In genomic region chr6:34462561-34462971, GRCh38 we compare ENCODE assay signal across 10 cellular contexts. TPM values are rescaled to one million over a fixed set of nuclear protein-coding genes. Genes with fewer than 3 reads are reported as not detected.
DNase-seq lines count a peak whose midpoint lies in the region; ATAC-seq and TF ChIP-seq lines count a peak whose summit lies in the region.
"Had no signal": no experiment of that assay in that cellular context is flagged by ENCODE, and none has a peak within 500 bp of the region (broad histone marks: within the 10 kb centered on the region; RNA-seq: fewer than 3 reads in every experiment).

No MANE protein-coding gene starts in this region.

- no peaks in the 10 kb centered on the region for H3K36me3 ChIP-seq in mammary epithelial cell (ENCODE audit: insufficient read depth, low read length)
- H3K36me3 ChIP-seq in neuronal stem cell (replicated peaks in 1 of 2; ENCODE audit: control insufficient read depth in 2 of 2, insufficient read depth in 2 of 2, low read length in 2 of 2) = no peaks in the 10 kb centered on the region
- no peaks in the 10 kb centered on the region for H3K36me3 ChIP-seq in gastroesophageal sphincter

- in situ Hi-C loops in mammary epithelial cell (cut with MboI; ENCODE audit: low sequenced_read_pairs in 2 of 2) = loop anchor here in 1 of 2 donors (10.0 kb wide), 1 partner anchor 142 kb away; no protein-coding TSS in a partner anchor

- TF ChIP-seq CTCF in mammary epithelial cell (conservative IDR thresholded peaks at IDR 0.05 in 1 of 2, IDR thresholded peaks at IDR 0.05 in 1 of 2; ENCODE audit: extremely low read depth in 1 of 2, insufficient read depth in 1 of 2, low read depth in 1 of 2, low read length in 2 of 2) (no peak), gastroesophageal sphincter (IDR thresholded peaks at IDR 0.05) (no peak)
- no peak for TF ChIP-seq CTCF in CD4-positive, alpha-beta T cell (IDR thresholded peaks at IDR 0.05)

- no peaks in the 10 kb centered on the region for H3K79me2 ChIP-seq in mammary epithelial cell (ENCODE audit: insufficient read depth, low read length)

- no peak overlapping the region for H3K4ac ChIP-seq in neuronal stem cell (ENCODE audit: low read length)

- no peak overlapping the region for H2BK15ac ChIP-seq in neuronal stem cell (ENCODE audit: low read length)

- no peak for ATAC-seq in GM19467 (IDR thresholded peaks at IDR 0.05; ENCODE audit: unreplicated experiment)
- ATAC-seq in gastroesophageal sphincter = no peak
- no peak for ATAC-seq in CD4-positive, alpha-beta T cell (ENCODE audit: poor library complexity)

- H4K8ac ChIP-seq in neuronal stem cell (ENCODE audit: low read depth, low read length) = no peak overlapping the region

- no peaks in the 10 kb centered on the region for H3K36me3 Mint-ChIP-seq in CD4-positive, alpha-beta T cell (ENCODE audit: low read depth)
- H3K36me3 Mint-ChIP-seq: activated naive CD4-positive, alpha-beta T cell treated with anti-CD3 and anti-CD28 coated beads, Interleukin-2, amount 50 U/mL, for 24 hours had no signal

- H2BK5ac ChIP-seq in neuronal stem cell (ENCODE audit: low read length) = no peak overlapping the region

- no peak overlapping the region for H3K27ac Mint-ChIP-seq in CD4-positive, alpha-beta T cell
- H3K27ac Mint-ChIP-seq: activated naive CD4-positive, alpha-beta T cell treated with anti-CD3 and anti-CD28 coated beads, Interleukin-2, amount 50 U/mL, for 24 hours had no signal

- no peak overlapping the region for H3K9ac ChIP-seq in mammary epithelial cell (ENCODE audit: insufficient read depth, low read length)
- H3K9ac ChIP-seq in neuronal stem cell (ENCODE audit: low read depth, low read length, poor library complexity) = no peak overlapping the region

- no peak overlapping the region for H3K18ac ChIP-seq in neuronal stem cell (ENCODE audit: low read length)

- H2AK5ac ChIP-seq in neuronal stem cell (ENCODE audit: low read depth, low read length) = no peak overlapping the region

- H3K27me3 Mint-ChIP-seq in CD4-positive, alpha-beta T cell = peaks cover 40% of the 10 kb centered on the region

- no peaks in the 10 kb centered on the region for H3K79me1 ChIP-seq in neuronal stem cell (ENCODE audit: low read depth, low read length)

- peaks cover 8% of the 10 kb centered on the region for H3K27me3 ChIP-seq in mammary epithelial cell (ENCODE audit: insufficient read depth, low read length)
- peaks cover 0 to 35% (median 14%) of the 10 kb centered on the region in 3 experiments for H3K27me3 ChIP-seq in neuronal stem cell (ENCODE audit: control insufficient read depth in 3 of 3, insufficient read depth in 3 of 3, low read depth in 1 of 3, low read length in 3 of 3)
- H3K27me3 ChIP-seq in gastroesophageal sphincter = peaks cover 42% of the 10 kb centered on the region
- peaks cover 20% of the 10 kb centered on the region for H3K27me3 ChIP-seq in CD4-positive, alpha-beta T cell (ENCODE audit: control insufficient read depth, insufficient read depth, low read length)

- TF ChIP-seq POLR2A in gastroesophageal sphincter (IDR thresholded peaks at IDR 0.05) = no peak

- POLR2A ChIA-PET in CD4-positive, alpha-beta T cell (lab: Charles Lee) = no interaction called here

- peak; percentile 65 for DNase-seq in Daoy (ENCODE audit: low read depth)
- peak; percentile 63 for DNase-seq in NCI-H2196 (lab: John Stamatoyannopoulos, UW; ENCODE audit: unreplicated experiment)
- no peak for DNase-seq in mammary epithelial cell
- DNase-seq in neuronal stem cell (ENCODE audit: low spot score) = no peak
- DNase-seq in GOT3 (lab: John Stamatoyannopoulos, UW) = no peak
- DNase-seq in CD4-positive, alpha-beta T cell = no peak
- DNase-seq: NCI-H226 had no signal

- no peak overlapping the region for H3K23ac ChIP-seq in neuronal stem cell (ENCODE audit: low read depth, low read length, poor library complexity)

- BruUV-seq in mammary epithelial cell (replicated peaks; lab: Mats Ljungman, UMichigan) = no TSS peak

- H3K4me2 ChIP-seq in mammary epithelial cell (ENCODE audit: insufficient read depth, low read depth, low read length) = no peak overlapping the region
- H3K4me2 ChIP-seq in neuronal stem cell (ENCODE audit: insufficient read depth, low read length, poor library complexity, severe bottlenecking) = peak overlapping the region; percentile 28

- H3K4me1 Mint-ChIP-seq in CD4-positive, alpha-beta T cell (ENCODE audit: low read depth) = peaks cover 6% of the 10 kb centered on the region

- no peak overlapping the region for H2BK12ac ChIP-seq in neuronal stem cell (ENCODE audit: low read length)

- peak overlapping the region; percentile 61 for H3K14ac ChIP-seq in neuronal stem cell (ENCODE audit: low read length)

- TF ChIP-seq EP300 in gastroesophageal sphincter (IDR thresholded peaks at IDR 0.05) = no peak

- H2BK120ac ChIP-seq in neuronal stem cell (ENCODE audit: low read depth, low read length) = no peak overlapping the region

- H2AFZ ChIP-seq in mammary epithelial cell (ENCODE audit: low read depth, low read length) = peak overlapping the region; percentile 1
- H2AFZ ChIP-seq in neuronal stem cell (ENCODE audit: low read length) = peak overlapping the region; percentile 68

- no peak overlapping the region for H4K91ac ChIP-seq in neuronal stem cell (ENCODE audit: low read depth, low read length, poor library complexity)

- CTCF ChIA-PET in mammary epithelial cell (lab: Charles Lee; ENCODE audit: low non-redundant PET) = no interaction called here
- CTCF ChIA-PET in CD4-positive, alpha-beta T cell (lab: Charles Lee) = no interaction called here

- 60% methylated on average over 6 of the region's 6 CpGs for WGBS in mammary epithelial cell (ENCODE audit: low coverage, missing lambda C conversion rate)
- no CpG with 5 or more reads among the region's 6 CpGs for WGBS in neuronal stem cell (ENCODE audit: extremely low coverage in 2 of 2, insufficient read length in 2 of 2, insufficient replicate concordance in 1 of 2), 2 donors
- WGBS in gastroesophageal sphincter (ENCODE audit: low coverage in 1 of 2), 2 donors = 26 to 41% methylated on average over 5 of the region's 6 CpGs

- H4K20me1 ChIP-seq in mammary epithelial cell (ENCODE audit: insufficient read depth, low read length) = no peaks in the 10 kb centered on the region

- intact Hi-C loops in mammary epithelial cell (cut with micrococcal nuclease) = loop anchor here (5.0 kb wide), 1 partner anchor 525 kb away; no protein-coding TSS in a partner anchor
- intact Hi-C loops in CD4-positive, alpha-beta T cell (cut with DNase I, micrococcal nuclease) = loop anchor here in 1 of 2 experiments (10.0 kb wide), 1 partner anchor 742 kb away; no protein-coding TSS in a partner anchor

- H3K4me1 ChIP-seq in mammary epithelial cell (ENCODE audit: insufficient read depth, low read length) (peaks cover 10% of the 10 kb centered on the region), neuronal stem cell (ENCODE audit: control insufficient read depth in 2 of 2, insufficient read depth in 1 of 2, low read depth in 1 of 2, low read length in 2 of 2) (peaks cover 5 to 13% of the 10 kb centered on the region in 2 donors), gastroesophageal sphincter (peaks cover 0 to 13% (median 8%) of the 10 kb centered on the region in 3 donors)

- no peak overlapping the region for H3K4me3 Mint-ChIP-seq in CD4-positive, alpha-beta T cell
- H3K4me3 Mint-ChIP-seq: activated naive CD4-positive, alpha-beta T cell treated with anti-CD3 and anti-CD28 coated beads, Interleukin-2, amount 50 U/mL, for 24 hours had no signal

- dilution Hi-C loops in mammary epithelial cell (cut with HindIII; ENCODE audit: low sequenced_read_pairs) = no loop called here

- H3K9me3 ChIP-seq in mammary epithelial cell (replicated peaks; ENCODE audit: insufficient read depth, low read length) = no peaks in the 10 kb centered on the region
- H3K9me3 ChIP-seq in neuronal stem cell (replicated peaks in 1 of 2; ENCODE audit: control insufficient read depth in 2 of 2, insufficient read depth in 1 of 2, low read depth in 1 of 2, low read length in 2 of 2) = no peaks in the 10 kb centered on the region
- H3K9me3 ChIP-seq in gastroesophageal sphincter = no peaks in the 10 kb centered on the region
- H3K9me3 ChIP-seq in CD4-positive, alpha-beta T cell (ENCODE audit: control insufficient read depth, low read length) = no peaks in the 10 kb centered on the region

- H3K4me3 ChIP-seq in mammary epithelial cell (replicated peaks in 1 of 3; ENCODE audit: insufficient read depth in 1 of 3, low read depth in 2 of 3, low read length in 3 of 3) = no peak overlapping the region
- no peak overlapping the region for H3K4me3 ChIP-seq in neuronal stem cell (ENCODE audit: low read length in 2 of 2)
- H3K4me3 ChIP-seq in gastroesophageal sphincter = no peak overlapping the region

- H3K9me3 Mint-ChIP-seq in CD4-positive, alpha-beta T cell = no peaks in the 10 kb centered on the region
- H3K9me3 Mint-ChIP-seq: activated naive CD4-positive, alpha-beta T cell treated with anti-CD3 and anti-CD28 coated beads, Interleukin-2, amount 50 U/mL, for 24 hours had no signal

- H3K27ac ChIP-seq in mammary epithelial cell (ENCODE audit: insufficient read depth, low read depth, low read length) (no peak overlapping the region), neuronal stem cell (replicated peaks; ENCODE audit: low read length) (peak overlapping the region; percentile 9), gastroesophageal sphincter (no peak overlapping the region)
- H3K27ac ChIP-seq in CD4-positive, alpha-beta T cell (ENCODE audit: low read depth, low read length) = no peak overlapping the region

RNA-seq across cellular contexts. Expression of gene PACSIN1, which starts 3.3 kb away (rescaled TPM):
- total RNA-seq in Daoy (2014; rRNA removed; shearing (Covaris generic)) = not detected in 2 replicates
- total RNA-seq in mammary epithelial cell = not detected
- polyA plus RNA-seq in mammary epithelial cell = 0.02 TPM
- not detected for polyA minus RNA-seq in mammary epithelial cell
- polyA plus RNA-seq in neuronal stem cell (2013, experiment 1 of 2) = 2.1 TPM
- 2.0 TPM for polyA plus RNA-seq in neuronal stem cell (2013, experiment 2 of 2)
- total RNA-seq in gastroesophageal sphincter = 1 to 10 TPM in 2 of 4 donors, not detected in 2; 1.2 TPM
- total RNA-seq in CD4-positive, alpha-beta T cell = 1 to 10 TPM; 1.3 to 1.4 TPM

RNA-seq across cellular contexts. Expression of gene RPS10, which starts 36.7 kb away (rescaled TPM):
- 5,860 and 6,506 TPM in 2 replicates for total RNA-seq in Daoy (2014; rRNA removed; shearing (Covaris generic))
- total RNA-seq in mammary epithelial cell (1,000 to 10,000 TPM; 1,172 to 2,003 TPM), gastroesophageal sphincter (1,000 to 10,000 TPM; 1,014 to 3,120 (median 2,269) TPM)
- polyA plus RNA-seq in mammary epithelial cell = 4,560 TPM
- 1,685 TPM for polyA minus RNA-seq in mammary epithelial cell
- polyA plus RNA-seq in neuronal stem cell (2013, experiment 1 of 2) = 2,646 TPM
- 2,609 TPM for polyA plus RNA-seq in neuronal stem cell (2013, experiment 2 of 2)
- total RNA-seq in CD4-positive, alpha-beta T cell = 1,000 to 10,000 TPM; 3,088 to 3,122 TPM

Comparison
In these comparisons a context has a peak if more than half of its experiments do, and no peak if none do; other contexts are left out.
1. DNase-seq: peak in Daoy (single experiment) and NCI-H2196 (single experiment); none in mammary epithelial cell (single experiment), neuronal stem cell (single experiment), GOT3 (single experiment) and CD4-positive, alpha-beta T cell (0 of 10).